In the genomic region with DNA sequence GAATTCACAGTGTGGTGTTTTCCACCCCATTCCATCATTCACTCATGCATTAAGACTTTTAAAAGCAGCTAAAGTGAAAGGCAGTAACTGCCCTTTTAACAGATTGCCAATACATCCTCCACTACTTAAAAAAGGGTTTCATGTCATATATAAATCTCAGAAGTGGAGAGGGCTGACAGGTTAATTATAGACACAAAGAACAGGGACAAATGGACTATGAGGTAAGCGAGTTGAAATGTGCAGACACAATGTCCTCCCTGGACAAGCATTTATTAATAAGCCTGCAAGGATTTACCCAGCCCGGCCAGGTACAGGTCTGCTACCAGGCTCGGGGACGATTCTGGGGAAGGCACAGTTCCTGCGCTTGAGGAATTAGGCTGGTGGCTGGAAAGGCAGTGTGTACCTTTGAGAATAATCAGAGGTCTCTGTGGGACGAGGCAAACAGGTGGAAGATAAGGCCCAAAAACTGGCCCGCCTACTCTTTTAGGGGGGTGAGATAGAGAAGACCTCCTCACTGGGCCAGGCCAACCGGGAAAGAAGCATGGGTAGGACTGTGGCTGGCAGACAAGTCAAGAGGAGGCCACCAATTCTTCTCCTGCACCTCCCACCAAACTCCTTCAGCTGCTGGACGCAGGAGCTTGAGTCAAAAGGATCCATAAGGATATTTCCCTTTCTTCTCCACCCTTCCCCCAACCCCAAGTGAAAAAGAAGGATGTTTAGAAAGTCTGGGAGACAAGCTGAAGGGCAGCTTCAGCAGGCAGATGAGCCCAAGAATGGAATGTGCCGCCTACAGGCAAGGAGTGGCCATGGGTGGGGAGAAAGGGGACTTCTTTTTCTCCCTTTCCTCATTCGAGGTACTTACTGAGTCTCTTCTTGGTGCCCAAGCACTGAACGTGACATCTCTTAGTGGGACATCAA, we compare ENCODE assay signal across 1 cellular context.
TF ChIP-seq lines count a peak whose summit lies in the region.

No MANE protein-coding gene starts in this region.

TF ChIP-seq in K562, 482 proteins besides CTCF, POLR2A, EP300 and RAD21 (continued from another document):
- TF ChIP-seq, protein P1, sequence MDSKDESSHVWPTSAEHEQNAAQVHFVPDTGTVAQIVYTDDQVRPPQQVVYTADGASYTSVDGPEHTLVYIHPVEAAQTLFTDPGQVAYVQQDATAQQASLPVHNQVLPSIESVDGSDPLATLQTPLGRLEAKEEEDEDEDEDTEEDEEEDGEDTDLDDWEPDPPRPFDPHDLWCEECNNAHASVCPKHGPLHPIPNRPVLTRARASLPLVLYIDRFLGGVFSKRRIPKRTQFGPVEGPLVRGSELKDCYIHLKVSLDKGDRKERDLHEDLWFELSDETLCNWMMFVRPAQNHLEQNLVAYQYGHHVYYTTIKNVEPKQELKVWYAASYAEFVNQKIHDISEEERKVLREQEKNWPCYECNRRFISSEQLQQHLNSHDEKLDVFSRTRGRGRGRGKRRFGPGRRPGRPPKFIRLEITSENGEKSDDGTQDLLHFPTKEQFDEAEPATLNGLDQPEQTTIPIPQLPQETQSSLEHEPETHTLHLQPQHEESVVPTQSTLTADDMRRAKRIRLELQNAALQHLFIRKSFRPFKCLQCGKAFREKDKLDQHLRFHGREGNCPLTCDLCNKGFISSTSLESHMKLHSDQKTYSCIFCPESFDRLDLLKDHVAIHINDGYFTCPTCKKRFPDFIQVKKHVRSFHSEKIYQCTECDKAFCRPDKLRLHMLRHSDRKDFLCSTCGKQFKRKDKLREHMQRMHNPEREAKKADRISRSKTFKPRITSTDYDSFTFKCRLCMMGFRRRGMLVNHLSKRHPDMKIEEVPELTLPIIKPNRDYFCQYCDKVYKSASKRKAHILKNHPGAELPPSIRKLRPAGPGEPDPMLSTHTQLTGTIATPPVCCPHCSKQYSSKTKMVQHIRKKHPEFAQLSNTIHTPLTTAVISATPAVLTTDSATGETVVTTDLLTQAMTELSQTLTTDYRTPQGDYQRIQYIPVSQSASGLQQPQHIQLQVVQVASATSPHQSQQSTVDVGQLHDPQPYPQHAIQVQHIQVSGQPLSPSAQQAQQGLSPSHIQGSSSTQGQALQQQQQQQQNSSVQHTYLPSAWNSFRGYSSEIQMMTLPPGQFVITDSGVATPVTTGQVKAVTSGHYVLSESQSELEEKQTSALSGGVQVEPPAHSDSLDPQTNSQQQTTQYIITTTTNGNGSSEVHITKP (IDR thresholded peaks at IDR 0.05; ENCODE audit: partially characterized antibody) = peak; percentile 86
- no peak for TF ChIP-seq HNRNPUL1 (IDR thresholded peaks at IDR 0.05; ENCODE audit: low read length)
